In the genomic region with DNA sequence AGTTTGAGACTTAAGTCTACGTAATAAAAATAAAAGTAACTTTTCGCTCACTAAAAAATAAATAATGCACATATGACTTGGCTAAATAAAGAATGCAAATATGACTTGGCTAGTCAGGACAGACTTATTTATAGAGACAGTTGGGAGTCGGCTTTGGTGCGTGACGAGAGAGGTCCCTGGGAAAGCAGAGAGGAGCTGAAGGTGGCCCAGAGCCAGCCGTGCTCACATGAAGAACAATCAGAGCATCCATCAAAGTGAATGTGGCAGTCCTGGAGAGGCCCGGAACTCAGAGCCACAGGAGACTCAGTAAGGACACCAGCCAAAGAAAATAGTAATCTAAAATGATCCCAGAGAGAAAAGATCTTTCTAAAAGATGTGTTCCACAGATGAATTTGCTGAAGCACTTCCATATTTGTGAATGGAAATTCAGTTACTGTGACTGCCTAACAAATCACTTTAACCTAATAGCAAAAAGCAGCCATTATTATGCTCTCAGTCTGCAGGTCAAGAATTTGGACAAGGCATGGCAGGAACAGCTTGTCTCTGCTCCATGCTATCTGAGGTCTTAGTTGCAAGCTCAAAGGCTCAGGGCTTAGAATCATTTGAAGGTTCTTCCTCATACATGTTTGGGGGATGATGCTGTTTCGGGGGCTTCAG, we compare ENCODE assay signal across 11 cellular contexts. TPM values are rescaled to one million over a fixed set of nuclear protein-coding genes. Genes with fewer than 3 reads are reported as not detected.
A peak's percentile ranks its signal among the peaks of the same experiment; 100 is the strongest.
DNase-seq lines count a peak whose midpoint lies in the region; ATAC-seq and TF ChIP-seq lines count a peak whose summit lies in the region.
"Had no signal": no experiment of that assay in that cellular context is flagged by ENCODE, and none has a peak within 500 bp of the region (broad histone marks: within the 10 kb centered on the region; RNA-seq: fewer than 3 reads in every experiment).

No MANE protein-coding gene starts in this region.

- H3K4me3 ChIP-seq in GM23248 (no peak overlapping the region), spleen (no peak overlapping the region)

- 15 to 17% methylated on average over 8 of the region's 8 CpGs for WGBS in GM23248 (ENCODE audit: low coverage in 1 of 2, low lambda C conversion rate in 2 of 2, missing lambda C conversion rate in 2 of 2), 2 experiments
- 46 to 75% (median 64%) methylated on average over 8 of the region's 8 CpGs for WGBS in spleen, 5 donors

- peaks cover 19% of the 10 kb centered on the region for H3F3A ChIP-seq in GM23248 (ENCODE audit: insufficient read depth)

- H3K4me3 Mint-ChIP-seq in activated naive CD4-positive, alpha-beta T cell treated with anti-CD3 and anti-CD28 coated beads, Interleukin-2, amount 10 ng/mL, durations not matched to agents 7 days and 5 days = no peak overlapping the region
- H3K4me3 Mint-ChIP-seq: activated CD8-positive, alpha-beta memory T cell treated with anti-CD3 and anti-CD28 coated beads, Interleukin-2, amount 10 ng/mL, durations not matched to agents 7 days and 5 days had no signal

- H3K9me3 ChIP-seq in GM23248 (ENCODE audit: low read depth) (no peaks in the 10 kb centered on the region), spleen (no peaks in the 10 kb centered on the region)

- ATAC-seq in left cardiac atrium (peak; percentile 72 to 79), GM19351 (IDR thresholded peaks at IDR 0.05; ENCODE audit: unreplicated experiment) (no peak)
- ATAC-seq: activated CD8-positive, alpha-beta memory T cell treated with anti-CD3 and anti-CD28 coated beads, Interleukin-2, amount 10 ng/mL, durations not matched to agents 7 days and 5 days; Panc1 had no signal

- peaks cover 35% of the 10 kb centered on the region for H3K4me1 ChIP-seq in GM23248 (ENCODE audit: insufficient read depth)
- H3K4me1 ChIP-seq in spleen = peaks cover 6 to 20% (median 16%) of the 10 kb centered on the region in 6 donors

- CTCF ChIA-PET in activated naive CD4-positive, alpha-beta T cell treated with anti-CD3 and anti-CD28 coated beads, Interleukin-2, amount 10 ng/mL, durations not matched to agents 7 days and 5 days (lab: Charles Lee) = no interaction called here

- intact Hi-C loops in left cardiac atrium (cut with DNase I) (no loop called here), spleen (cut with DNase I; ENCODE audit: low total_unique reads) (no loop called here)

- no peaks in the 10 kb centered on the region for H3K27me3 ChIP-seq in GM23248 (replicated peaks; ENCODE audit: insufficient read depth)
- peaks cover 0 to 5% (median 0%) of the 10 kb centered on the region in 7 donors for H3K27me3 ChIP-seq in spleen (replicated peaks in 1 of 7)

- H4K20me1 ChIP-seq in GM23248 (ENCODE audit: insufficient read depth) = no peaks in the 10 kb centered on the region

- no peaks in the 10 kb centered on the region for H3K36me3 Mint-ChIP-seq in activated naive CD4-positive, alpha-beta T cell treated with anti-CD3 and anti-CD28 coated beads, Interleukin-2, amount 10 ng/mL, durations not matched to agents 7 days and 5 days
- H3K36me3 Mint-ChIP-seq: activated CD8-positive, alpha-beta memory T cell treated with anti-CD3 and anti-CD28 coated beads, Interleukin-2, amount 10 ng/mL, durations not matched to agents 7 days and 5 days had no signal

- peak overlapping the region; percentile 16 for H3K4me2 ChIP-seq in GM23248 (ENCODE audit: unreplicated experiment)

- no peaks in the 10 kb centered on the region for H3K79me2 ChIP-seq in GM23248 (ENCODE audit: insufficient read depth)

- no peak for TF ChIP-seq CTCF in VCaP (conservative IDR thresholded peaks at IDR 0.05)
- no peak for TF ChIP-seq CTCF in spleen (IDR thresholded peaks at IDR 0.05 in 8 of 11, conservative IDR thresholded peaks at IDR 0.05 in 3 of 11)

- H3K9ac ChIP-seq in GM23248 = peak overlapping the region; percentile 15

- no peaks in the 10 kb centered on the region for H3K9me2 ChIP-seq in GM23248 (ENCODE audit: insufficient read depth)

- DNase-seq in GM23248 (peak; percentile 88), left cardiac atrium (peak; percentile 66), spleen (no peak), NCI-H1930 (lab: John Stamatoyannopoulos, UW) (no peak), erythroblast (lab: John Stamatoyannopoulos, UW) (no peak)
- DNase-seq in activated naive CD4-positive, alpha-beta T cell treated with anti-CD3 and anti-CD28 coated beads, Interleukin-2, amount 10 ng/mL, durations not matched to agents 7 days and 5 days = no peak
- DNase-seq: activated CD8-positive, alpha-beta memory T cell treated with anti-CD3 and anti-CD28 coated beads, Interleukin-2, amount 10 ng/mL, durations not matched to agents 7 days and 5 days; GOT3 had no signal

- in situ Hi-C loops in GM23248 (cut with MboI) = no loop called here

- TF ChIP-seq POLR2A in spleen (IDR thresholded peaks at IDR 0.05) = no peak
- TF ChIP-seq POLR2A in erythroblast (IDR thresholded peaks at IDR 0.05; ENCODE audit: low read length) = no peak

- no peaks in the 10 kb centered on the region for H3K36me3 ChIP-seq in GM23248 (ENCODE audit: low read depth)
- no peaks in the 10 kb centered on the region for H3K36me3 ChIP-seq in spleen

- peaks cover 17% of the 10 kb centered on the region for H3K27me3 Mint-ChIP-seq in activated naive CD4-positive, alpha-beta T cell treated with anti-CD3 and anti-CD28 coated beads, Interleukin-2, amount 10 ng/mL, durations not matched to agents 7 days and 5 days

- H3K27ac ChIP-seq in GM23248 = peak overlapping the region; percentile 58
- H3K27ac ChIP-seq in VCaP = peak overlapping the region; percentile 63
- peak overlapping the region in 7 of 8 donors; percentile 21 to 67 (median 41) for H3K27ac ChIP-seq in spleen

- H3K27ac Mint-ChIP-seq in activated naive CD4-positive, alpha-beta T cell treated with anti-CD3 and anti-CD28 coated beads, Interleukin-2, amount 10 ng/mL, durations not matched to agents 7 days and 5 days = no peak overlapping the region
- H3K27ac Mint-ChIP-seq: activated CD8-positive, alpha-beta memory T cell treated with anti-CD3 and anti-CD28 coated beads, Interleukin-2, amount 10 ng/mL, durations not matched to agents 7 days and 5 days had no signal

- peak overlapping the region; percentile 22 for H2AFZ ChIP-seq in GM23248

- peaks cover 23% of the 10 kb centered on the region for H3K4me1 Mint-ChIP-seq in activated naive CD4-positive, alpha-beta T cell treated with anti-CD3 and anti-CD28 coated beads, Interleukin-2, amount 10 ng/mL, durations not matched to agents 7 days and 5 days

- no peaks in the 10 kb centered on the region for H3K9me3 Mint-ChIP-seq in activated naive CD4-positive, alpha-beta T cell treated with anti-CD3 and anti-CD28 coated beads, Interleukin-2, amount 10 ng/mL, durations not matched to agents 7 days and 5 days

RNA-seq across cellular contexts. Expression of gene CWC15, which starts 34.8 kb away (rescaled TPM):
- 26.7 and 30.4 TPM in 2 replicates for total RNA-seq in GM23248 (2014; rRNA removed; shearing (Covaris generic))
- polyA plus RNA-seq in GM23248 (2016; fragmentation: Nextera tagmentation; extraction: Ambion mirVana) (70.3 and 76.6 TPM in 2 replicates), spleen (10 to 100 TPM; 66.8 to 95.0 (median 83.3) TPM)
- total RNA-seq in left cardiac atrium (10 to 100 TPM; 60.8 to 65.5 TPM), spleen (10 to 100 TPM; 40.6 to 64.5 (median 57.4) TPM)

RNA-seq across cellular contexts. Expression of gene KDM4D, which starts 35.0 kb away (rescaled TPM):
- 0.43 and 1.4 TPM in 2 replicates for total RNA-seq in GM23248 (2014; rRNA removed; shearing (Covaris generic))
- 0.45 and 0.71 TPM in 2 replicates for polyA plus RNA-seq in GM23248 (2016; fragmentation: Nextera tagmentation; extraction: Ambion mirVana)
- under 1 TPM; 0.80 to 0.89 TPM for total RNA-seq in left cardiac atrium
- 1 to 10 TPM in 6 of 7 donors, under 1 TPM in 1; 0.67 to 2.8 (median 1.1) TPM for total RNA-seq in spleen
- under 1 TPM; 0.39 to 0.64 (median 0.59) TPM for polyA plus RNA-seq in spleen

Comparison
In these comparisons a context has a peak if more than half of its experiments do, and no peak if none do; other contexts are left out.
1. DNase-seq: peak in GM23248 (single experiment) and left cardiac atrium (single experiment); none in spleen (single experiment), activated naive CD4-positive, alpha-beta T cell treated with anti-CD3 and anti-CD28 coated beads, Interleukin-2, amount 10 ng/mL, durations not matched to agents 7 days and 5 days (single experiment), NCI-H1930 (0 of 2) and erythroblast (0 of 2).
2. Peak in every context shown above with its lines, with median percentiles within 50 percentile points of each other: H3K27ac ChIP-seq.